In genomic region chr3:52865994-52866393, GRCh38 we compare ENCODE assay signal across 30 cellular contexts. TPM values are rescaled to one million over a fixed set of nuclear protein-coding genes. Genes with fewer than 3 reads are reported as not detected.
"Had no signal": no experiment of that assay in that cellular context is flagged by ENCODE, and none has a peak within 500 bp of the region (broad histone marks: within the 10 kb centered on the region; RNA-seq: fewer than 3 reads in every experiment).

No MANE protein-coding gene starts in this region.

- H3K27me3 ChIP-seq: esophagus muscularis mucosa, foreskin keratinocyte, heart left ventricle, neutrophil, ovary, stomach, suprapubic skin, tibial artery had no signal

- H3K36me3 ChIP-seq: ovary, prostate gland, suprapubic skin had no signal

- H3K4me3 Mint-ChIP-seq: activated naive CD4-positive, alpha-beta T cell treated with anti-CD3 and anti-CD28 coated beads, Interleukin-2, amount 10 ng/mL, durations not matched to agents 7 days and 5 days; activated naive CD8-positive, alpha-beta T cell treated with anti-CD3 and anti-CD28 coated beads, Interleukin-2, amount 10 ng/mL, durations not matched to agents 7 days and 5 days; dendritic cell treated with granulocyte-macrophage colony-stimulating factor and Interleukin-4, amounts not matched to agents 40 ng/mL and 50 ng/mL, for 4 days; immature natural killer cell; nephron; stimulated activated naive B cell treated with anti-CD40 and anti-IgM and Interleukin-4, amounts not matched to agents 10 μg/mL and 1 μg/mL and 100 μg/mL, for 72 hours had no signal

- H3K4me1 ChIP-seq: esophagus muscularis mucosa, foreskin keratinocyte, heart left ventricle, prostate gland, stomach, tibial artery had no signal

- FAIRE-seq: kidney, TTC549 had no signal

- H3K27ac ChIP-seq: esophagus muscularis mucosa, foreskin keratinocyte, heart left ventricle, neutrophil, ovary, prostate gland, stomach, suprapubic skin, tibial artery, VCaP had no signal

- H3K9me3 ChIP-seq: esophagus muscularis mucosa, mucosa of descending colon, neutrophil, ovary, prostate gland, stomach, suprapubic skin, tibial artery had no signal

- H3K4me1 Mint-ChIP-seq: activated naive CD4-positive, alpha-beta T cell treated with anti-CD3 and anti-CD28 coated beads, Interleukin-2, amount 10 ng/mL, durations not matched to agents 7 days and 5 days; nephron had no signal

- DNase-seq: activated CD4-positive, alpha-beta T cell treated with anti-CD3 and anti-CD28 coated beads for 4 hours; activated CD4-positive, alpha-beta T cell treated with anti-CD3 and anti-CD28 coated beads, Interleukin-2, amount 50 U/mL, for 4 hours; activated effector memory CD4-positive, alpha-beta T cell treated with anti-CD3 and anti-CD28 coated beads, Interleukin-2, amount 50 U/mL, for 16 hours; activated naive CD4-positive, alpha-beta T cell treated with anti-CD3 and anti-CD28 coated beads, Interleukin-2, amount 10 ng/mL, durations not matched to agents 7 days and 5 days; activated naive CD8-positive, alpha-beta T cell treated with anti-CD3 and anti-CD28 coated beads, Interleukin-2, amount 10 ng/mL, durations not matched to agents 7 days and 5 days; central memory CD4-positive, alpha-beta T cell; effector CD4-positive, alpha-beta T cell; foreskin keratinocyte; heart left ventricle; immature natural killer cell; kidney; left colon; mesenchymal stem cell; mucosa of descending colon; ovary; stimulated activated CD4-positive, alpha-beta T cell treated with anti-CD3 and anti-CD28 coated beads, Interleukin-1b, Interleukin-23, amount 100 ng/mL, for 48 hours; stimulated activated CD4-positive, alpha-beta T cell treated with anti-CD3 and anti-CD28 coated beads, Interleukin-4, amount 100 ng/mL, for 4 hours; stimulated activated CD8-positive, alpha-beta memory T cell treated with anti-CD3 and anti-CD28 coated beads, Interleukin-4, amount 100 ng/mL, for 48 hours; stimulated activated naive B cell treated with anti-CD40 and anti-IgM and Interleukin-4, amounts not matched to agents 10 μg/mL and 1 μg/mL and 100 μg/mL, for 72 hours; stomach; tibial artery had no signal

- ATAC-seq: foreskin keratinocyte; left colon; mucosa of descending colon; stimulated activated naive B cell treated with anti-CD40 and anti-IgM and Interleukin-4, amounts not matched to agents 10 μg/mL and 1 μg/mL and 100 μg/mL, for 72 hours had no signal

- H3K27ac Mint-ChIP-seq: activated naive CD4-positive, alpha-beta T cell treated with anti-CD3 and anti-CD28 coated beads, Interleukin-2, amount 10 ng/mL, durations not matched to agents 7 days and 5 days; activated naive CD8-positive, alpha-beta T cell treated with anti-CD3 and anti-CD28 coated beads, Interleukin-2, amount 10 ng/mL, durations not matched to agents 7 days and 5 days; dendritic cell treated with granulocyte-macrophage colony-stimulating factor and Interleukin-4, amounts not matched to agents 40 ng/mL and 50 ng/mL, for 4 days; immature natural killer cell; nephron had no signal

- H3K4me3 ChIP-seq: esophagus muscularis mucosa, heart left ventricle, mucosa of descending colon, ovary, prostate gland, smooth muscle cell, stomach, suprapubic skin, tibial artery had no signal

RNA-seq across cellular contexts. Expression of gene MUSTN1, which starts 31.2 kb away (rescaled TPM):
- polyA plus RNA-seq: immature natural killer cell had no signal
